17 cellular contexts compared by ENCODE assay signal in genomic region chr9:95938724-95939123, GRCh38.
DNase-seq lines count a peak whose midpoint lies in the region; ATAC-seq, FAIRE-seq and TF ChIP-seq lines count a peak whose summit lies in the region.
"Had no signal": no experiment of that assay in that cellular context is flagged by ENCODE, and none has a peak within 500 bp of the region (broad histone marks: within the 10 kb centered on the region; RNA-seq: fewer than 3 reads in every experiment).

No MANE protein-coding gene starts in this region.

- H3K79me2 ChIP-seq in mesendoderm (ENCODE audit: control insufficient read depth, insufficient read depth, low read length) = no peaks in the 10 kb centered on the region

- no peak overlapping the region for H2BK15ac ChIP-seq in mesendoderm (replicated peaks; ENCODE audit: low read depth)

- H3K4me2 ChIP-seq in mesendoderm (ENCODE audit: low read length) = no peak overlapping the region

- H3K9me3 ChIP-seq in left lung = peaks cover 0 to 5% of the 10 kb centered on the region in 2 donors

- H2AK5ac ChIP-seq in mesendoderm (ENCODE audit: low read length) = no peak overlapping the region

- no peak for ATAC-seq in left lung
- ATAC-seq: PC-3, Right ventricle myocardium inferior had no signal

- H2BK120ac ChIP-seq in mesendoderm (ENCODE audit: low read depth, low read length) = no peak overlapping the region

- no peak overlapping the region for H3K27ac ChIP-seq in left lung
- no peak overlapping the region for H3K27ac ChIP-seq in mesendoderm (ENCODE audit: low read depth, low read length)
- H3K27ac ChIP-seq: SK-N-MC had no signal

- no peak overlapping the region for H4K8ac ChIP-seq in mesendoderm (ENCODE audit: low read depth, low read length)

- H3K23ac ChIP-seq in mesendoderm (ENCODE audit: low read length) = no peak overlapping the region

- no peak overlapping the region for H4K5ac ChIP-seq in mesendoderm (ENCODE audit: low read length)

- peaks cover 3% of the 10 kb centered on the region for H3K79me1 ChIP-seq in mesendoderm (ENCODE audit: low read length)

- no peak overlapping the region for H3K18ac ChIP-seq in mesendoderm (ENCODE audit: low read length)

- no peaks in the 10 kb centered on the region for H3K36me3 ChIP-seq in bronchial epithelial cell (ENCODE audit: control insufficient read depth, insufficient read depth, low read length)
- H3K36me3 ChIP-seq in left lung = peaks cover 0 to 54% of the 10 kb centered on the region in 2 donors
- peaks cover 1% of the 10 kb centered on the region for H3K36me3 ChIP-seq in mesendoderm (ENCODE audit: control insufficient read depth, insufficient read depth, low read length)

- DNase-seq in AG09319 (ENCODE audit: extremely low read depth, low read depth) (no peak), HT-29 (ENCODE audit: low spot score) (peak; percentile 12), bronchial epithelial cell (ENCODE audit: low read depth) (peak; percentile 7), left lung (no peak), NCI-H2107 (lab: John Stamatoyannopoulos, UW) (no peak), mesendoderm (no peak), GOT3 (lab: John Stamatoyannopoulos, UW) (no peak), NCI-H1436 (lab: John Stamatoyannopoulos, UW) (no peak)
- DNase-seq: COR-L47, GF-D8, NCI-H1417, NCI-H1930, NCI-H2171 treated with DMSO at 0.1 percent for 48 hours, NCI-H446 treated with DMSO at 0.1 percent for 48 hours, PC-3 had no signal

- TF ChIP-seq CTCF in AG09319 (IDR thresholded peaks at IDR 0.05; ENCODE audit: low read depth, low read length) = peak; percentile 4
- TF ChIP-seq CTCF in bronchial epithelial cell (IDR thresholded peaks at IDR 0.05; ENCODE audit: insufficient read depth, low read length, severe bottlenecking) = no peak
- peak; percentile 17 to 25 for TF ChIP-seq CTCF in left lung (IDR thresholded peaks at IDR 0.05)

- no peak overlapping the region for H3K56ac ChIP-seq in mesendoderm (ENCODE audit: low read length)

- no peak overlapping the region for H3K4ac ChIP-seq in mesendoderm (ENCODE audit: low read depth, low read length)

- no peak for FAIRE-seq in bronchial epithelial cell (lab: Jason Lieb, UNC)

- H3K4me1 ChIP-seq in left lung = no peaks in the 10 kb centered on the region
- H3K4me1 ChIP-seq in mesendoderm (ENCODE audit: control insufficient read depth, low read depth, low read length) = no peaks in the 10 kb centered on the region

- no peak overlapping the region for H2BK5ac ChIP-seq in mesendoderm (ENCODE audit: low read length)

- WGBS in mesendoderm (ENCODE audit: extremely low coverage, insufficient coverage, low lambda C conversion rate) = no CpG with 5 or more reads among the region's 1 CpG

- H3K27me3 ChIP-seq in bronchial epithelial cell (ENCODE audit: control insufficient read depth, insufficient read depth, low read length) = no peaks in the 10 kb centered on the region
- no peaks in the 10 kb centered on the region for H3K27me3 ChIP-seq in left lung
- H3K27me3 ChIP-seq in mesendoderm (ENCODE audit: insufficient read depth, low read length, poor library complexity) = no peaks in the 10 kb centered on the region

- intact Hi-C loops in left lung (cut with DNase I) = no loop called here

- H3K9ac ChIP-seq in mesendoderm (ENCODE audit: low read length) = no peak overlapping the region

- no peak overlapping the region for H3K4me3 ChIP-seq in bronchial epithelial cell (ENCODE audit: low read depth, low read length)
- H3K4me3 ChIP-seq in left lung = no peak overlapping the region
- no peak overlapping the region for H3K4me3 ChIP-seq in mesendoderm (ENCODE audit: low read length)
- H3K4me3 ChIP-seq: SK-N-MC had no signal

Comparison
In these comparisons a context has a peak if more than half of its experiments do, and no peak if none do; other contexts are left out.
1. DNase-seq: peak in HT-29 (single experiment) and bronchial epithelial cell (single experiment); none in AG09319 (single experiment), left lung (0 of 2), NCI-H2107 (single experiment), mesendoderm (single experiment), GOT3 (single experiment) and NCI-H1436 (single experiment).